ENCODE assay signal across 1 cellular context in the genomic region with DNA sequence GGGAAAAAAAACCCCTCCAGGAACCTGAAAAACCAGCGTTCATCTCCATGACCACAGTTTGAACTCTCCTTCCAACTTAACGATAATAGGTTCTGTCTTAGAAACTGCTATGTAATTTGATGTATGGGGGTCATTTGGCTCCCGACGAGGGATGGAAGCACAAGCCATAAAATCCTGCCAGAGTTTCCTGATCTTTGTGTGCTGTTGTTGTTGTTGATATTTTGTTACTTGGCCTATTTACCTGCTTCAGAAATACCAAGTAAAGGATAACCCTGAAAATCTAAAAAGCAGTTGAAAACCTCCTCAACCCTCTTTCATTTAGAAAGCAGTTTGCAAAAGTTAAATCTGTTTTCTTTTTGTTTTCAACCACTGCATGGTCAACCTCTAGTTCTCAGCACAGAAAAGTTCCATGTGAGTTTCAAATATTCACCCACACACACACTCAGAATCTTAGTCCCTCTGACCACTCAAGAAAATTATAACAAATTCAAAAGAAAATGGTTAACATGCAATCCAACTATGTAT.
TF ChIP-seq lines count a peak whose summit lies in the region.

No MANE protein-coding gene starts in this region.

TF ChIP-seq in HCT116, 20 proteins besides CTCF, POLR2A, EP300 and RAD21:
- TF ChIP-seq, protein P1, sequence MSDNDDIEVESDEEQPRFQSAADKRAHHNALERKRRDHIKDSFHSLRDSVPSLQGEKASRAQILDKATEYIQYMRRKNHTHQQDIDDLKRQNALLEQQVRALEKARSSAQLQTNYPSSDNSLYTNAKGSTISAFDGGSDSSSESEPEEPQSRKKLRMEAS (IDR thresholded peaks at IDR 0.05): no peak
- no peak for TF ChIP-seq SP1 (IDR thresholded peaks at IDR 0.05; ENCODE audit: low read depth)
- no peak for TF ChIP-seq TCF7L2 (IDR thresholded peaks at IDR 0.05; ENCODE audit: borderline replicate concordance, extremely low read depth, insufficient read depth, insufficient read length)
- no peak for TF ChIP-seq ELF1 (IDR thresholded peaks at IDR 0.05; ENCODE audit: borderline replicate concordance, low read depth)
- TF ChIP-seq EGR1 (IDR thresholded peaks at IDR 0.05; ENCODE audit: low read depth): no peak
- no peak for TF ChIP-seq YY1 (IDR thresholded peaks at IDR 0.05; ENCODE audit: extremely low read depth, insufficient replicate concordance, low read depth, low read length)
- TF ChIP-seq, protein P2, sequence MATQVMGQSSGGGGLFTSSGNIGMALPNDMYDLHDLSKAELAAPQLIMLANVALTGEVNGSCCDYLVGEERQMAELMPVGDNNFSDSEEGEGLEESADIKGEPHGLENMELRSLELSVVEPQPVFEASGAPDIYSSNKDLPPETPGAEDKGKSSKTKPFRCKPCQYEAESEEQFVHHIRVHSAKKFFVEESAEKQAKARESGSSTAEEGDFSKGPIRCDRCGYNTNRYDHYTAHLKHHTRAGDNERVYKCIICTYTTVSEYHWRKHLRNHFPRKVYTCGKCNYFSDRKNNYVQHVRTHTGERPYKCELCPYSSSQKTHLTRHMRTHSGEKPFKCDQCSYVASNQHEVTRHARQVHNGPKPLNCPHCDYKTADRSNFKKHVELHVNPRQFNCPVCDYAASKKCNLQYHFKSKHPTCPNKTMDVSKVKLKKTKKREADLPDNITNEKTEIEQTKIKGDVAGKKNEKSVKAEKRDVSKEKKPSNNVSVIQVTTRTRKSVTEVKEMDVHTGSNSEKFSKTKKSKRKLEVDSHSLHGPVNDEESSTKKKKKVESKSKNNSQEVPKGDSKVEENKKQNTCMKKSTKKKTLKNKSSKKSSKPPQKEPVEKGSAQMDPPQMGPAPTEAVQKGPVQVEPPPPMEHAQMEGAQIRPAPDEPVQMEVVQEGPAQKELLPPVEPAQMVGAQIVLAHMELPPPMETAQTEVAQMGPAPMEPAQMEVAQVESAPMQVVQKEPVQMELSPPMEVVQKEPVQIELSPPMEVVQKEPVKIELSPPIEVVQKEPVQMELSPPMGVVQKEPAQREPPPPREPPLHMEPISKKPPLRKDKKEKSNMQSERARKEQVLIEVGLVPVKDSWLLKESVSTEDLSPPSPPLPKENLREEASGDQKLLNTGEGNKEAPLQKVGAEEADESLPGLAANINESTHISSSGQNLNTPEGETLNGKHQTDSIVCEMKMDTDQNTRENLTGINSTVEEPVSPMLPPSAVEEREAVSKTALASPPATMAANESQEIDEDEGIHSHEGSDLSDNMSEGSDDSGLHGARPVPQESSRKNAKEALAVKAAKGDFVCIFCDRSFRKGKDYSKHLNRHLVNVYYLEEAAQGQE (IDR thresholded peaks at IDR 0.05; ENCODE audit: low read depth): no peak
- no peak for TF ChIP-seq POLR2AphosphoS5 (IDR thresholded peaks at IDR 0.05; ENCODE audit: low read depth, low read length)
- TF ChIP-seq CEBPB (IDR thresholded peaks at IDR 0.05; ENCODE audit: low read depth): no peak
- TF ChIP-seq FOSL1 (IDR thresholded peaks at IDR 0.05; ENCODE audit: low read depth): no peak
- no peak for TF ChIP-seq EZH2 (IDR thresholded peaks at IDR 0.05)
- TF ChIP-seq EZH2phosphoT487 (IDR thresholded peaks at IDR 0.05; ENCODE audit: borderline replicate concordance): no peak
- no peak for TF ChIP-seq ZNF274 (IDR thresholded peaks at IDR 0.05; ENCODE audit: low read depth, low read length)
- TF ChIP-seq JUND (IDR thresholded peaks at IDR 0.05): no peak
- TF ChIP-seq, protein P3, sequence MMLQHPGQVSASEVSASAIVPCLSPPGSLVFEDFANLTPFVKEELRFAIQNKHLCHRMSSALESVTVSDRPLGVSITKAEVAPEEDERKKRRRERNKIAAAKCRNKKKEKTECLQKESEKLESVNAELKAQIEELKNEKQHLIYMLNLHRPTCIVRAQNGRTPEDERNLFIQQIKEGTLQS (IDR thresholded peaks at IDR 0.05): no peak
- no peak for TF ChIP-seq SRF (IDR thresholded peaks at IDR 0.05; ENCODE audit: low read depth)
- no peak for TF ChIP-seq CBX3 (IDR thresholded peaks at IDR 0.05; ENCODE audit: low read depth)
- TF ChIP-seq, protein P4, sequence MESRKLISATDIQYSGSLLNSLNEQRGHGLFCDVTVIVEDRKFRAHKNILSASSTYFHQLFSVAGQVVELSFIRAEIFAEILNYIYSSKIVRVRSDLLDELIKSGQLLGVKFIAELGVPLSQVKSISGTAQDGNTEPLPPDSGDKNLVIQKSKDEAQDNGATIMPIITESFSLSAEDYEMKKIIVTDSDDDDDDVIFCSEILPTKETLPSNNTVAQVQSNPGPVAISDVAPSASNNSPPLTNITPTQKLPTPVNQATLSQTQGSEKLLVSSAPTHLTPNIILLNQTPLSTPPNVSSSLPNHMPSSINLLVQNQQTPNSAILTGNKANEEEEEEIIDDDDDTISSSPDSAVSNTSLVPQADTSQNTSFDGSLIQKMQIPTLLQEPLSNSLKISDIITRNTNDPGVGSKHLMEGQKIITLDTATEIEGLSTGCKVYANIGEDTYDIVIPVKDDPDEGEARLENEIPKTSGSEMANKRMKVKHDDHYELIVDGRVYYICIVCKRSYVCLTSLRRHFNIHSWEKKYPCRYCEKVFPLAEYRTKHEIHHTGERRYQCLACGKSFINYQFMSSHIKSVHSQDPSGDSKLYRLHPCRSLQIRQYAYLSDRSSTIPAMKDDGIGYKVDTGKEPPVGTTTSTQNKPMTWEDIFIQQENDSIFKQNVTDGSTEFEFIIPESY (IDR thresholded peaks at IDR 0.05; ENCODE audit: extremely low read depth, insufficient replicate concordance, low read length): no peak
